Comparison of ENCODE assay signal across 22 cellular contexts in genomic region chr20:1317545-1318255, GRCh38. TPM values are rescaled to one million over a fixed set of nuclear protein-coding genes. Genes with fewer than 3 reads are reported as not detected.
DNase-seq lines count a peak whose midpoint lies in the region; ATAC-seq and TF ChIP-seq lines count a peak whose summit lies in the region.
"Had no signal": no experiment of that assay in that cellular context is flagged by ENCODE, and none has a peak within 500 bp of the region (broad histone marks: within the 10 kb centered on the region; RNA-seq: fewer than 3 reads in every experiment).

No MANE protein-coding gene starts in this region.

- no peak overlapping the region for H2AFZ ChIP-seq in PC-9

- POLR2A ChIA-PET in activated CD8-positive, alpha-beta T cell treated with anti-CD3 and anti-CD28 coated beads, Interleukin-2, amount 10 ng/mL, durations not matched to agents 7 days and 5 days (lab: Charles Lee) = no interaction called here
- POLR2A ChIA-PET in activated CD8-positive, alpha-beta T cell treated with anti-CD3 and anti-CD28 coated beads for 36 hours (lab: Charles Lee) = no interaction called here
- POLR2A ChIA-PET in Panc1 (lab: Charles Lee) (no interaction called here), PC-9 (lab: Charles Lee; ENCODE audit: unreplicated experiment) (no interaction called here)

- peak overlapping the region; percentile 5 to 8; a peak in 3 of 4 replicates for H3K4me3 ChIP-seq in Panc1 (ENCODE audit: low read depth in 2 of 2, low read length in 2 of 2)
- H3K4me3 ChIP-seq in liver (ENCODE audit: low read depth in 1 of 3, low read length in 3 of 3) = peak overlapping the region in 1 of 3 donors; percentile 25
- H3K4me3 ChIP-seq in PC-9 = no peak overlapping the region
- H3K4me3 ChIP-seq: ascending aorta; BLaER1 treated with 17β-estradiol and CSF1 and Interleukin-3, amounts not matched to agents 10 nM and 100 nM had no signal

- CTCF ChIA-PET in activated CD8-positive, alpha-beta T cell treated with anti-CD3 and anti-CD28 coated beads, Interleukin-2, amount 10 ng/mL, durations not matched to agents 7 days and 5 days (lab: Charles Lee) = interaction anchor here (1.1 to 1.2 kb wide), 3 partner anchors 82 to 148 kb away, joined by 3 to 4 read pairs (median 3); no protein-coding TSS in a partner anchor
- CTCF ChIA-PET in activated CD8-positive, alpha-beta T cell treated with anti-CD3 and anti-CD28 coated beads for 36 hours (lab: Charles Lee) = no interaction called here
- CTCF ChIA-PET in Panc1 (lab: Charles Lee) = no interaction called here
- CTCF ChIA-PET in PC-9 (lab: Charles Lee) = no interaction called here

- no peak for TF ChIP-seq CTCF in activated CD8-positive, alpha-beta T cell treated with anti-CD3 and anti-CD28 coated beads for 36 hours (IDR thresholded peaks at IDR 0.05)
- TF ChIP-seq CTCF in Panc1 (IDR thresholded peaks at IDR 0.05) (no peak), liver (IDR thresholded peaks at IDR 0.05; ENCODE audit: low read depth, low read length, missing input control) (no peak), PC-9 (conservative IDR thresholded peaks at IDR 0.05) (no peak)

- BruUV-seq in Panc1 (replicated peaks; lab: Mats Ljungman, UMichigan) = no TSS peak
- no TSS peak for BruUV-seq in PC-9 (replicated peaks; lab: Mats Ljungman, UMichigan)

- no peaks in the 10 kb centered on the region for H3K9me3 ChIP-seq in Panc1 (ENCODE audit: control insufficient read depth, insufficient read depth, low read depth, low read length)
- no peaks in the 10 kb centered on the region for H3K9me3 ChIP-seq in liver (ENCODE audit: control insufficient read depth in 4 of 4, low read length in 3 of 4)
- no peaks in the 10 kb centered on the region for H3K9me3 ChIP-seq in PC-9 (ENCODE audit: insufficient read depth, low read depth)
- H3K9me3 ChIP-seq: ascending aorta had no signal

- H3K4me2 ChIP-seq in PC-9 = no peak overlapping the region
- H3K4me2 ChIP-seq: BLaER1 treated with 17β-estradiol and CSF1 and Interleukin-3, amounts not matched to agents 10 nM and 100 nM had no signal

- TF ChIP-seq RAD21 in liver (IDR thresholded peaks at IDR 0.05) = peak in 1 of 2 donors; percentile 18

- H3K36me3 ChIP-seq in Panc1 (ENCODE audit: control insufficient read depth, insufficient read depth, low read length) (no peaks in the 10 kb centered on the region), liver (ENCODE audit: control insufficient read depth in 4 of 4, insufficient read depth in 3 of 4, low read depth in 1 of 4, low read length in 3 of 4) (no peaks in the 10 kb centered on the region), PC-9 (ENCODE audit: low read depth) (no peaks in the 10 kb centered on the region)
- H3K36me3 ChIP-seq: ascending aorta; BLaER1 treated with 17β-estradiol and CSF1 and Interleukin-3, amounts not matched to agents 10 nM and 100 nM had no signal

- H3K27ac Mint-ChIP-seq in activated CD8-positive, alpha-beta T cell treated with anti-CD3 and anti-CD28 coated beads, Interleukin-2, amount 10 ng/mL, durations not matched to agents 7 days and 5 days = no peak overlapping the region
- H3K27ac Mint-ChIP-seq in activated CD8-positive, alpha-beta T cell treated with anti-CD3 and anti-CD28 coated beads for 36 hours = no peak overlapping the region
- H3K27ac Mint-ChIP-seq: activated naive CD4-positive, alpha-beta T cell treated with anti-CD3 and anti-CD28 coated beads, Interleukin-2, amount 50 U/mL, for 24 hours; natural killer cell; progenitor cell of endocrine pancreas; T-cell; type B pancreatic cell had no signal

- H3K27me3 ChIP-seq in Panc1 (ENCODE audit: control insufficient read depth, insufficient read depth, low read length) (no peaks in the 10 kb centered on the region), liver (ENCODE audit: control insufficient read depth in 4 of 4, insufficient read depth in 4 of 4, low read length in 3 of 4) (no peaks in the 10 kb centered on the region), PC-9 (ENCODE audit: insufficient read depth, low read depth) (no peaks in the 10 kb centered on the region)
- H3K27me3 ChIP-seq: ascending aorta; BLaER1 treated with 17β-estradiol and CSF1 and Interleukin-3, amounts not matched to agents 10 nM and 100 nM had no signal

- peak overlapping the region; percentile 4 for H3K4me3 Mint-ChIP-seq in activated CD8-positive, alpha-beta T cell treated with anti-CD3 and anti-CD28 coated beads, Interleukin-2, amount 10 ng/mL, durations not matched to agents 7 days and 5 days
- H3K4me3 Mint-ChIP-seq in activated CD8-positive, alpha-beta T cell treated with anti-CD3 and anti-CD28 coated beads for 36 hours = no peak overlapping the region
- H3K4me3 Mint-ChIP-seq: activated naive CD4-positive, alpha-beta T cell treated with anti-CD3 and anti-CD28 coated beads, Interleukin-2, amount 50 U/mL, for 24 hours; IgD-negative memory B cell; natural killer cell; type B pancreatic cell had no signal

- H3K4me1 ChIP-seq in Panc1 (ENCODE audit: control insufficient read depth, insufficient read depth, low read length) = peaks cover 9% of the 10 kb centered on the region; the same call in 1 of the 2 replicates
- peaks cover 0 to 18% (median 6%) of the 10 kb centered on the region in 4 donors for H3K4me1 ChIP-seq in liver (ENCODE audit: control insufficient read depth in 4 of 4, insufficient read depth in 4 of 4, low read length in 3 of 4)
- H3K4me1 ChIP-seq in PC-9 (replicated peaks; ENCODE audit: insufficient read depth) = no peaks in the 10 kb centered on the region

- H3K9me2 ChIP-seq in PC-9 (ENCODE audit: insufficient read depth) = no peaks in the 10 kb centered on the region

- peaks cover 26% of the 10 kb centered on the region for H3K4me1 Mint-ChIP-seq in activated CD8-positive, alpha-beta T cell treated with anti-CD3 and anti-CD28 coated beads, Interleukin-2, amount 10 ng/mL, durations not matched to agents 7 days and 5 days (ENCODE audit: low read depth)
- peaks cover 13% of the 10 kb centered on the region for H3K4me1 Mint-ChIP-seq in activated CD8-positive, alpha-beta T cell treated with anti-CD3 and anti-CD28 coated beads for 36 hours (ENCODE audit: low read depth)

- H3K27ac ChIP-seq in Panc1 (ENCODE audit: low read length) = peak overlapping the region; percentile 34; the same call in 1 of the 2 replicates
- peak overlapping the region in 1 of 2 donors; percentile 49 for H3K27ac ChIP-seq in liver (ENCODE audit: low read depth in 1 of 2, low read length in 2 of 2)
- no peak overlapping the region for H3K27ac ChIP-seq in PC-9
- H3K27ac ChIP-seq: ascending aorta; BLaER1 treated with 17β-estradiol and CSF1 and Interleukin-3, amounts not matched to agents 10 nM and 100 nM; HL-60 had no signal

- no peak overlapping the region for H3K9ac ChIP-seq in liver (ENCODE audit: low read depth in 1 of 2, low read length in 2 of 2)
- H3K9ac ChIP-seq: BLaER1 treated with 17β-estradiol and CSF1 and Interleukin-3, amounts not matched to agents 10 nM and 100 nM had no signal

- no peak for DNase-seq in activated CD8-positive, alpha-beta T cell treated with anti-CD3 and anti-CD28 coated beads, Interleukin-2, amount 10 ng/mL, durations not matched to agents 7 days and 5 days
- no peak for DNase-seq in activated CD8-positive, alpha-beta T cell treated with anti-CD3 and anti-CD28 coated beads for 36 hours
- DNase-seq in Panc1 (ENCODE audit: low read depth, low spot score) (no peak), RPMI8226 (no peak), pons (ENCODE audit: low spot score) (no peak), PC-9 (no peak), SW 1271 (lab: John Stamatoyannopoulos, UW) (no peak)
- DNase-seq: effector CD4-positive, alpha-beta T cell; natural killer cell; NCI-H1930; SHP77; small intestine; T-cell had no signal

- no peaks in the 10 kb centered on the region for H3K79me2 ChIP-seq in PC-9 (ENCODE audit: low read depth)

- intact Hi-C loops in activated CD8-positive, alpha-beta T cell treated with anti-CD3 and anti-CD28 coated beads for 36 hours (cut with micrococcal nuclease) = no loop called here
- intact Hi-C loops in Panc1 (cut with micrococcal nuclease; ENCODE audit: unreplicated experiment) = no loop called here
- intact Hi-C loops in PC-9 (cut with micrococcal nuclease; ENCODE audit: unreplicated experiment) = loop anchor here (10.0 kb wide), 1 partner anchor 93 kb away; the partner anchor contains the start of gene RAD21L1

- H3K27me3 Mint-ChIP-seq in activated CD8-positive, alpha-beta T cell treated with anti-CD3 and anti-CD28 coated beads, Interleukin-2, amount 10 ng/mL, durations not matched to agents 7 days and 5 days (ENCODE audit: low read depth) = peaks cover 6% of the 10 kb centered on the region
- peaks cover 2% of the 10 kb centered on the region for H3K27me3 Mint-ChIP-seq in activated CD8-positive, alpha-beta T cell treated with anti-CD3 and anti-CD28 coated beads for 36 hours
- H3K27me3 Mint-ChIP-seq: activated naive CD4-positive, alpha-beta T cell treated with anti-CD3 and anti-CD28 coated beads, Interleukin-2, amount 50 U/mL, for 24 hours; IgD-negative memory B cell; T-cell had no signal

- peaks cover 14% of the 10 kb centered on the region for H3F3A ChIP-seq in PC-9 (ENCODE audit: insufficient read depth, low read depth)

- no peak for ATAC-seq in activated CD8-positive, alpha-beta T cell treated with anti-CD3 and anti-CD28 coated beads, Interleukin-2, amount 10 ng/mL, durations not matched to agents 7 days and 5 days
- no peak for ATAC-seq in activated CD8-positive, alpha-beta T cell treated with anti-CD3 and anti-CD28 coated beads for 36 hours
- ATAC-seq in Panc1 = no peak
- ATAC-seq: esophagus mucosa, natural killer cell, T-cell had no signal

- in situ Hi-C loops in Panc1 (cut with HindIII; ENCODE audit: low pct_unique_long_range_greater_than_20kb, low sequenced_read_pairs) = no loop called here

- H4K20me1 ChIP-seq in PC-9 (ENCODE audit: insufficient read depth) = no peaks in the 10 kb centered on the region
- H4K20me1 ChIP-seq: BLaER1 treated with 17β-estradiol and CSF1 and Interleukin-3, amounts not matched to agents 10 nM and 100 nM had no signal

- 32% methylated on average over 12 of the region's 12 CpGs for WGBS in liver

- no peaks in the 10 kb centered on the region for H3K36me3 Mint-ChIP-seq in activated CD8-positive, alpha-beta T cell treated with anti-CD3 and anti-CD28 coated beads, Interleukin-2, amount 10 ng/mL, durations not matched to agents 7 days and 5 days (ENCODE audit: low read depth)
- no peaks in the 10 kb centered on the region for H3K36me3 Mint-ChIP-seq in activated CD8-positive, alpha-beta T cell treated with anti-CD3 and anti-CD28 coated beads for 36 hours (ENCODE audit: low read depth)
- H3K36me3 Mint-ChIP-seq: activated naive CD4-positive, alpha-beta T cell treated with anti-CD3 and anti-CD28 coated beads, Interleukin-2, amount 50 U/mL, for 24 hours; natural killer cell; T-cell; type B pancreatic cell had no signal

- no peaks in the 10 kb centered on the region for H3K9me3 Mint-ChIP-seq in activated CD8-positive, alpha-beta T cell treated with anti-CD3 and anti-CD28 coated beads, Interleukin-2, amount 10 ng/mL, durations not matched to agents 7 days and 5 days (ENCODE audit: insufficient read depth)
- H3K9me3 Mint-ChIP-seq in activated CD8-positive, alpha-beta T cell treated with anti-CD3 and anti-CD28 coated beads for 36 hours = no peaks in the 10 kb centered on the region
- H3K9me3 Mint-ChIP-seq: activated naive CD4-positive, alpha-beta T cell treated with anti-CD3 and anti-CD28 coated beads, Interleukin-2, amount 50 U/mL, for 24 hours; IgD-negative memory B cell; natural killer cell; T-cell; type B pancreatic cell had no signal

RNA-seq across cellular contexts. Expression of gene SDCBP2, which starts 11.2 kb away (rescaled TPM):
- total RNA-seq in activated CD8-positive, alpha-beta T cell treated with anti-CD3 and anti-CD28 coated beads, Interleukin-2, amount 10 ng/mL, durations not matched to agents 7 days and 5 days = 1 to 10 TPM; 1.9 to 2.0 TPM
- 1 to 10 TPM; 3.0 to 3.7 TPM for total RNA-seq in activated CD8-positive, alpha-beta T cell treated with anti-CD3 and anti-CD28 coated beads for 36 hours
- total RNA-seq in Panc1 (2021; ENCODE audit: unreplicated experiment) (1.8 TPM), liver (1 to 10 TPM; 1.9 to 3.6 TPM), PC-9 (2021) (12.3 and 14.8 TPM in 2 replicates)
- polyA plus RNA-seq in Panc1 (2012; ENCODE audit: insufficient read length) = 5.5 TPM
- 1 to 10 TPM; 5.8 to 6.1 TPM for polyA plus RNA-seq in liver
- total RNA-seq: ascending aorta had no signal

RNA-seq across cellular contexts. Expression of gene SNPH, which starts 51.6 kb away (rescaled TPM):
- total RNA-seq in activated CD8-positive, alpha-beta T cell treated with anti-CD3 and anti-CD28 coated beads, Interleukin-2, amount 10 ng/mL, durations not matched to agents 7 days and 5 days = 1 to 10 TPM; 6.5 to 7.6 TPM
- total RNA-seq in activated CD8-positive, alpha-beta T cell treated with anti-CD3 and anti-CD28 coated beads for 36 hours = 1 to 10 TPM; 3.7 to 4.1 TPM
- total RNA-seq in Panc1 (2021; ENCODE audit: unreplicated experiment) (6.4 TPM), liver (under 1 TPM; 0.28 to 0.50 TPM), PC-9 (2021) (3.4 and 4.0 TPM in 2 replicates)
- polyA plus RNA-seq in Panc1 (2012; ENCODE audit: insufficient read length) = 8.1 TPM
- under 1 TPM; 0.04 to 0.14 TPM for polyA plus RNA-seq in liver
